21 cellular contexts compared by ENCODE assay signal in genomic region chr22:25374871-25375270, GRCh38.
"Had no signal": no experiment of that assay in that cellular context is flagged by ENCODE, and none has a peak within 500 bp of the region (broad histone marks: within the 10 kb centered on the region; RNA-seq: fewer than 3 reads in every experiment).

No MANE protein-coding gene starts in this region.

- H3K4me2 ChIP-seq: hepatocyte had no signal

- H3K9me3 Mint-ChIP-seq: dendritic cell treated with granulocyte-macrophage colony-stimulating factor and Interleukin-4, amounts not matched to agents 40 ng/mL and 50 ng/mL, for 4 days; neural crest cell had no signal

- H3K27ac ChIP-seq: cardiac muscle cell, hepatocyte, testis, upper lobe of left lung had no signal

- H2AFZ ChIP-seq: hepatocyte had no signal

- H3K27me3 ChIP-seq: cardiac muscle cell, hepatocyte, testis, upper lobe of left lung had no signal

- H3K79me2 ChIP-seq: hepatocyte had no signal

- DNase-seq: activated CD4-positive, alpha-beta T cell treated with anti-CD3 and anti-CD28 coated beads, Interleukin-2, amount 50 U/mL, for 4 hours; activated CD8-positive, alpha-beta memory T cell treated with anti-CD3 and anti-CD28 coated beads, Interleukin-2, amount 50 U/mL, for 48 hours; activated gamma-delta T cell; activated T-cell treated with anti-CD3 and anti-CD28 coated beads, Interleukin-2, amount 50 U/mL, for 48 hours; amygdala; effector CD8-positive, alpha-beta T cell; foreskin fibroblast; left cardiac atrium; stimulated activated CD4-positive, alpha-beta T cell treated with anti-CD3 and anti-CD28 coated beads, Interleukin-2, amount 100 ng/mL, for 24 hours; SW 1271; T1000; testis; upper lobe of left lung had no signal

- H3K36me3 ChIP-seq: cardiac muscle cell had no signal

- H3K9me3 ChIP-seq: testis, upper lobe of left lung had no signal

- H3K4me3 ChIP-seq: cardiac muscle cell, hepatocyte, lung, testis, upper lobe of left lung had no signal

- H3K4me1 Mint-ChIP-seq: neural crest cell had no signal

- H3K4me3 Mint-ChIP-seq: activated naive CD8-positive, alpha-beta T cell; dendritic cell treated with granulocyte-macrophage colony-stimulating factor and Interleukin-4, amounts not matched to agents 40 ng/mL and 50 ng/mL, for 4 days; neural crest cell had no signal

- H3K27me3 Mint-ChIP-seq: activated naive CD8-positive, alpha-beta T cell; dendritic cell treated with granulocyte-macrophage colony-stimulating factor and Interleukin-4, amounts not matched to agents 40 ng/mL and 50 ng/mL, for 4 days; progenitor cell of endocrine pancreas had no signal

- H3K27ac Mint-ChIP-seq: activated naive CD8-positive, alpha-beta T cell; dendritic cell treated with granulocyte-macrophage colony-stimulating factor and Interleukin-4, amounts not matched to agents 40 ng/mL and 50 ng/mL, for 4 days; progenitor cell of endocrine pancreas had no signal

- ATAC-seq: activated CD4-positive, CD25-positive, alpha-beta regulatory T cell treated with anti-CD3 and anti-CD28 coated beads, Interleukin-2, amount 50 U/mL, for 24 hours; left cardiac atrium had no signal

- H3K4me1 ChIP-seq: testis had no signal
